24 cellular contexts compared by ENCODE assay signal in the genomic region with DNA sequence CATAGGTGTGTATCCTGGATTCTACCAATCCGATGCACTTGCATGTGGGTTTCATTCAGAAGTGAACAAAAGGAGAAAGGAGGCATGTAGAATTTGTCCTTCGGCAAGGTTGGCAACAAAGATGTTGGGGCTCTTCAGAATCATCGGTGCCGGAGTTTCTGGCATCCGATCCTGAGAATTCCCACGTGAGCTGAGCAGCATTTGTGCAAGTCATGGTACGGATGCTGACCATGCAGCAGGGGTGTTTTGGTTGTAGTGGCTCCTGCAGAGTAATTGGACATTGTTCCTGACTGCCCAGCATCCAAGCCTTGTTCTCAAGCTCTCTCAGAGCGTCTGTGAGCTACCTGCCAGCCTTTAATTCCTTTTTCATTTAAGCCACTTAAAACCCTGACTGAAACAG. TPM values are rescaled to one million over a fixed set of nuclear protein-coding genes. Genes with fewer than 3 reads are reported as not detected.
A peak's percentile ranks its signal among the peaks of the same experiment; 100 is the strongest.
DNase-seq lines count a peak whose midpoint lies in the region; ATAC-seq and TF ChIP-seq lines count a peak whose summit lies in the region.
"Had no signal": no experiment of that assay in that cellular context is flagged by ENCODE, and none has a peak within 500 bp of the region (broad histone marks: within the 10 kb centered on the region; RNA-seq: fewer than 3 reads in every experiment).

No MANE protein-coding gene starts in this region.

- peaks cover 3% of the 10 kb centered on the region for H3K9me3 Mint-ChIP-seq in endodermal cell
- H3K9me3 Mint-ChIP-seq: CD4-positive, alpha-beta T cell had no signal

- H3K4me3 ChIP-seq in endodermal cell (ENCODE audit: low read length): no peak overlapping the region
- H3K4me3 ChIP-seq: BLaER1 treated with 17β-estradiol and CSF1 and Interleukin-3, amounts not matched to agents 10 nM and 100 nM; MG63 had no signal

- no peak overlapping the region for H3K9ac ChIP-seq in endodermal cell (ENCODE audit: extremely low read depth, low read length, poor library complexity, severe bottlenecking)
- H3K9ac ChIP-seq: BLaER1 treated with 17β-estradiol and CSF1 and Interleukin-3, amounts not matched to agents 10 nM and 100 nM had no signal

- H3K27ac Mint-ChIP-seq in endodermal cell: peak overlapping the region; percentile 46
- H3K27ac Mint-ChIP-seq: CD4-positive, alpha-beta T cell had no signal

- H3K4me1 ChIP-seq in endodermal cell (ENCODE audit: control insufficient read depth, insufficient read depth, low read length): no peaks in the 10 kb centered on the region
- H3K4me1 ChIP-seq: BLaER1 treated with 17β-estradiol and CSF1 and Interleukin-3, amounts not matched to agents 10 nM and 100 nM had no signal

- H3K4me1 Mint-ChIP-seq in endodermal cell: no peaks in the 10 kb centered on the region

- H3K4me3 Mint-ChIP-seq in endodermal cell: no peak overlapping the region
- H3K4me3 Mint-ChIP-seq: CD4-positive, alpha-beta T cell had no signal

- ATAC-seq in HG03571 (IDR thresholded peaks at IDR 0.05; ENCODE audit: unreplicated experiment): no peak
- ATAC-seq: PC-3, SK-N-SH treated with all-trans-retinoic acid at 6 μM for 48 hours had no signal

- no peak for TF ChIP-seq CTCF in endodermal cell (conservative IDR thresholded peaks at IDR 0.05)

- WGBS in endodermal cell (ENCODE audit: insufficient coverage in 1 of 2, insufficient read length in 1 of 2), 2 experiments: 82 to 90% methylated on average over 8 of the region's 8 CpGs

- H3K27ac ChIP-seq in endodermal cell (ENCODE audit: low read depth, low read length): no peak overlapping the region
- H3K27ac ChIP-seq: BLaER1 treated with 17β-estradiol and CSF1 and Interleukin-3, amounts not matched to agents 10 nM and 100 nM had no signal

- H3K27me3 Mint-ChIP-seq in endodermal cell (ENCODE audit: insufficient read depth): no peaks in the 10 kb centered on the region

- DNase-seq in NCI-H82 (lab: John Stamatoyannopoulos, UW): peak; percentile 28
- no peak for DNase-seq in NCI-H82 treated with DMSO at 0.1 percent for 48 hours (lab: John Stamatoyannopoulos, UW; ENCODE audit: unreplicated experiment)
- DNase-seq in G401 (ENCODE audit: low spot score): peak; percentile 65
- peak; percentile 2 for DNase-seq in M059J (ENCODE audit: low read depth)
- DNase-seq in endodermal cell: no peak
- no peak for DNase-seq in NCI-H748 treated with DMSO at 0.1 percent for 48 hours (lab: John Stamatoyannopoulos, UW)
- DNase-seq in activated T-cell treated with anti-CD3 and anti-CD28 coated beads for 4 hours: no peak
- DNase-seq: AML-193; CD4-positive, alpha-beta T cell; COR-L47; DMS53; KBM-7; MG63; NCI-H1105 treated with DMSO at 0.1 percent for 48 hours; NCI-H1694 treated with DMSO at 0.1 percent for 48 hours; NCI-H2081 treated with DMSO at 0.1 percent for 48 hours; NCI-H446 treated with DMSO at 0.1 percent for 48 hours; NCI-H526; NK-92 treated with Interleukin-12 subunit alpha and Interleukin-12 subunit beta, amount 100 ng/mL, for 24 hours; PC-3; T-helper 2 cell had no signal

- no peaks in the 10 kb centered on the region for H3K27me3 ChIP-seq in endodermal cell (ENCODE audit: control insufficient read depth, insufficient read depth, low read length, poor library complexity, severe bottlenecking)
- H3K27me3 ChIP-seq: BLaER1 treated with 17β-estradiol and CSF1 and Interleukin-3, amounts not matched to agents 10 nM and 100 nM had no signal

- H3K36me3 Mint-ChIP-seq in endodermal cell (ENCODE audit: low read depth): no peaks in the 10 kb centered on the region

- in situ Hi-C loops in G401 (cut with HindIII; ENCODE audit: low sequenced_read_pairs): no loop called here

- H3K9me3 ChIP-seq in endodermal cell (ENCODE audit: control insufficient read depth, low read length): no peaks in the 10 kb centered on the region
- H3K9me3 ChIP-seq: MG63 had no signal

- no peaks in the 10 kb centered on the region for H3K36me3 ChIP-seq in endodermal cell (ENCODE audit: control insufficient read depth, insufficient read depth, low read length)
- H3K36me3 ChIP-seq: BLaER1 treated with 17β-estradiol and CSF1 and Interleukin-3, amounts not matched to agents 10 nM and 100 nM; MG63 had no signal

RNA-seq across cellular contexts. Expression of a gene that starts 19.0 kb away (rescaled TPM):
- 22.4 and 47.3 TPM in 2 replicates for total RNA-seq in G401 (2014; rRNA removed; shearing (Covaris generic))
- total RNA-seq in M059J (2014; rRNA removed; shearing (Covaris generic)): 57.7 and 58.9 TPM in 2 replicates
- total RNA-seq in endodermal cell: 10 to 100 TPM; 10.7 to 13.8 TPM
- 22.5 TPM for polyA plus RNA-seq in endodermal cell (2013, experiment 1 of 2)
- polyA plus RNA-seq in endodermal cell (2013, experiment 2 of 2): 19.0 TPM

Comparison
In these comparisons a context has a peak if more than half of its experiments do, and no peak if none do; other contexts are left out.
1. DNase-seq: peak in NCI-H82 (single experiment), G401 (single experiment) and M059J (single experiment); none in NCI-H82 treated with DMSO at 0.1 percent for 48 hours (single experiment), endodermal cell (single experiment), NCI-H748 treated with DMSO at 0.1 percent for 48 hours (single experiment) and activated T-cell treated with anti-CD3 and anti-CD28 coated beads for 4 hours (single experiment).